31 cellular contexts compared by ENCODE assay signal in the genomic region with DNA sequence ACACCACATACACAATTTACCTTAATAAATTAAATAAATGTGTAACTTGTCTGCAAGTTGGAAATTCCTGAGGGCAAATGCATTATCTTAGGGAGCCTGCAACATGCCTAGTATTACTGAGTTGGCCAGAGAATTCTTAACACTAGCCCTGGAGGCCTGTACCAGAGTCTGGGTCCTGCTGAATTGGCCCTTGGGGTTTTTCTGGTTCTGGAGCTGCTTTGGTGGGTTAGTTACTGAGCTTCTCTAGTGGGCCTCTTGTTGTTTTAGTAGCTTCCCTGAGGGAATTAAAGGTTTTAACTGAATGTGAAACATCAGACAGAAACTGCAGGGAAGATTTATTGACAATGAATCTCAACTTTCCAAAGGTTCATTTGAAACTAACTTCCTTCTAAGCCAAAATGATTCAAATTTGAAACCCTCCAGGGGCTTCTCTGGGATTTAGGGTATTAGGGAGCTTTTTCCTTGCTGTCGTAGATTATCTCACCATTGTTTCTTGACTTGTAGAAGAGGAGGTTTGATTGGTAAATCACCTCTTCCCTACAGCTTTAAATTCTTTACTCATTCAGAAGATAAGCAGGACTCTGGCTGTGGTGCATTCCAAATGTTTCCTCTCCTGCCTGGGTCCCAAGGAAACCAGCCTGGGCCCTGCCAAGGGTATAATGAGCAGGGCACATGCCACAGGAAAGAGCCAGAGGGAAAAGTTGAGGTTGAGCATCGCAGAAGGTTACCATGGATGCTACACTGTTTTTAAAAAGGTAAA.
A peak's percentile ranks its signal among the peaks of the same experiment; 100 is the strongest.
DNase-seq lines count a peak whose midpoint lies in the region; ATAC-seq and TF ChIP-seq lines count a peak whose summit lies in the region.
"Had no signal": no experiment of that assay in that cellular context is flagged by ENCODE, and none has a peak within 500 bp of the region (broad histone marks: within the 10 kb centered on the region; RNA-seq: fewer than 3 reads in every experiment).

No MANE protein-coding gene starts in this region.

- WGBS in HUES64, result 88% methylated on average over 1 of the region's 2 CpGs
- WGBS in adrenal gland, 4 donors, result 86 to 95% (median 91%) methylated on average over 2 of the region's 2 CpGs

- no TSS peak for BruUV-seq in A673 (replicated peaks; lab: Mats Ljungman, UMichigan)

- POLR2A ChIA-PET in A673 (lab: Charles Lee; ENCODE audit: low non-redundant PET), result interaction anchor here (0.6 kb wide), 1 partner anchor 105 kb away, joined by 3 read pairs; no protein-coding TSS in a partner anchor

- TF ChIP-seq POLR2A in adrenal gland (IDR thresholded peaks at IDR 0.05), result no peak

- peak overlapping the region; percentile 92 for H3K27ac Mint-ChIP-seq in nephron progenitor cell
- H3K27ac Mint-ChIP-seq: activated naive CD8-positive, alpha-beta T cell treated with anti-CD3 and anti-CD28 coated beads, Interleukin-2, amount 10 ng/mL, durations not matched to agents 7 days and 5 days; CD4-positive, alpha-beta memory T cell; naive thymus-derived CD8-positive, alpha-beta T cell; T-helper 2 cell treated with Interferon-gamma antibody and Interleukin-4, amounts not matched to agents 5 μg/mL and 100 μg/mL, for 36 hours had no signal

- H3K4me3 Mint-ChIP-seq in nephron progenitor cell, result no peak overlapping the region
- H3K4me3 Mint-ChIP-seq: activated naive CD8-positive, alpha-beta T cell treated with anti-CD3 and anti-CD28 coated beads, Interleukin-2, amount 10 ng/mL, durations not matched to agents 7 days and 5 days; CD4-positive, alpha-beta memory T cell; naive thymus-derived CD8-positive, alpha-beta T cell; T-helper 2 cell treated with Interferon-gamma antibody and Interleukin-4, amounts not matched to agents 5 μg/mL and 100 μg/mL, for 36 hours had no signal

- H3K9ac ChIP-seq in HUES64 (ENCODE audit: low read depth, low read length), result no peak overlapping the region

- H3K27me3 ChIP-seq in A673 (replicated peaks; ENCODE audit: insufficient read depth, low read depth, low read length, poor library complexity) (no peaks in the 10 kb centered on the region), HUES64 (ENCODE audit: insufficient read depth, low read length) (no peaks in the 10 kb centered on the region), adrenal gland (no peaks in the 10 kb centered on the region)
- H3K27me3 ChIP-seq: upper lobe of right lung had no signal

- H3K4me1 ChIP-seq in A673 (ENCODE audit: insufficient read depth, low read length, poor library complexity, severe bottlenecking) (peaks cover 17% of the 10 kb centered on the region), HUES64 (ENCODE audit: insufficient read depth, low read length) (peaks cover 7% of the 10 kb centered on the region; the same call in 1 of the 2 replicates), adrenal gland (replicated peaks in 1 of 2) (no peaks in the 10 kb centered on the region)
- H3K4me1 ChIP-seq: upper lobe of right lung had no signal

- H3K36me3 Mint-ChIP-seq in nephron progenitor cell (ENCODE audit: low read depth), result no peaks in the 10 kb centered on the region
- H3K36me3 Mint-ChIP-seq: activated naive CD8-positive, alpha-beta T cell treated with anti-CD3 and anti-CD28 coated beads, Interleukin-2, amount 10 ng/mL, durations not matched to agents 7 days and 5 days; CD4-positive, alpha-beta memory T cell; naive thymus-derived CD8-positive, alpha-beta T cell had no signal

- peaks cover 41% of the 10 kb centered on the region for H3K4me1 Mint-ChIP-seq in nephron progenitor cell
- H3K4me1 Mint-ChIP-seq: activated naive CD8-positive, alpha-beta T cell treated with anti-CD3 and anti-CD28 coated beads, Interleukin-2, amount 10 ng/mL, durations not matched to agents 7 days and 5 days; CD4-positive, alpha-beta memory T cell; naive thymus-derived CD8-positive, alpha-beta T cell had no signal

- H3K4me3 ChIP-seq in A673 (ENCODE audit: low read depth, low read length, poor library complexity, severe bottlenecking) (no peak overlapping the region), HUES64 (ENCODE audit: low read length) (no peak overlapping the region), adrenal gland (no peak overlapping the region)
- H3K4me3 ChIP-seq: coronary artery, upper lobe of right lung had no signal

- intact Hi-C loops in A673 (cut with micrococcal nuclease; ENCODE audit: unreplicated experiment), result no loop called here
- intact Hi-C loops in adrenal gland (cut with DNase I), result no loop called here

- TF ChIP-seq CTCF in A673 (conservative IDR thresholded peaks at IDR 0.05; ENCODE audit: low read depth, low read length), result no peak
- no peak for TF ChIP-seq CTCF in nephron progenitor cell (IDR thresholded peaks at IDR 0.05)
- no peak for TF ChIP-seq CTCF in adrenal gland (IDR thresholded peaks at IDR 0.05)

- H3K9me3 ChIP-seq in A673 (ENCODE audit: low read depth, low read length, poor library complexity, severe bottlenecking), result no peaks in the 10 kb centered on the region
- no peaks in the 10 kb centered on the region for H3K9me3 ChIP-seq in HUES64 (ENCODE audit: insufficient read depth, low read depth, low read length)
- no peaks in the 10 kb centered on the region for H3K9me3 ChIP-seq in adrenal gland (replicated peaks in 1 of 3)
- H3K9me3 ChIP-seq: upper lobe of right lung had no signal

- peak; percentile 54 for ATAC-seq in esophagus mucosa
- ATAC-seq in HG02642 (IDR thresholded peaks at IDR 0.05; ENCODE audit: poor library complexity, unreplicated experiment), result no peak
- ATAC-seq: naive thymus-derived CD8-positive, alpha-beta T cell; Panc1 had no signal

- H3K27me3 Mint-ChIP-seq in nephron progenitor cell (ENCODE audit: low read depth, poor library complexity), result peaks cover 5% of the 10 kb centered on the region
- H3K27me3 Mint-ChIP-seq: activated naive CD8-positive, alpha-beta T cell treated with anti-CD3 and anti-CD28 coated beads, Interleukin-2, amount 10 ng/mL, durations not matched to agents 7 days and 5 days had no signal

- peak; percentile 53 for DNase-seq in A673 (ENCODE audit: low spot score)
- DNase-seq in nephron progenitor cell, result peak; percentile 10
- DNase-seq in activated effector memory CD4-positive, alpha-beta T cell treated with Interleukin-2 at 50 U/mL for 16 hours, result no peak
- DNase-seq in adrenal gland, result no peak
- no peak for DNase-seq in NCI-H526 (lab: John Stamatoyannopoulos, UW)
- DNase-seq: activated CD4-positive, alpha-beta T cell treated with anti-CD3 and anti-CD28 coated beads for 48 hours; activated effector memory CD4-positive, alpha-beta T cell treated with anti-CD3 and anti-CD28 coated beads, Interleukin-2, amount 50 U/mL, for 16 hours; activated naive CD8-positive, alpha-beta T cell treated with anti-CD3 and anti-CD28 coated beads, Interleukin-2, amount 10 ng/mL, durations not matched to agents 7 days and 5 days; caudate nucleus; CD4-positive, alpha-beta memory T cell; effector memory CD4-positive, alpha-beta T cell; foreskin fibroblast; GOT3; head of caudate nucleus; kidney; MV-4-11; naive thymus-derived CD8-positive, alpha-beta T cell; NCI-H1436 treated with DMSO at 0.1 percent for 48 hours; NCI-H2081 treated with DMSO at 0.1 percent for 48 hours; NCI-H748 treated with DMSO at 0.1 percent for 48 hours; SHP77 treated with DMSO at 0.1 percent for 48 hours; stimulated activated naive CD4-positive, alpha-beta T cell; upper lobe of right lung had no signal

- H3K9me3 Mint-ChIP-seq in nephron progenitor cell, result no peaks in the 10 kb centered on the region
- H3K9me3 Mint-ChIP-seq: activated naive CD8-positive, alpha-beta T cell treated with anti-CD3 and anti-CD28 coated beads, Interleukin-2, amount 10 ng/mL, durations not matched to agents 7 days and 5 days; naive thymus-derived CD8-positive, alpha-beta T cell; T-helper 2 cell treated with Interferon-gamma antibody and Interleukin-4, amounts not matched to agents 5 μg/mL and 100 μg/mL, for 36 hours had no signal

- H3K36me3 ChIP-seq in A673 (ENCODE audit: insufficient read depth, low read length, poor library complexity, severe bottlenecking) (no peaks in the 10 kb centered on the region), HUES64 (ENCODE audit: insufficient read depth, low read length) (no peaks in the 10 kb centered on the region), adrenal gland (replicated peaks in 1 of 2) (no peaks in the 10 kb centered on the region)
- H3K36me3 ChIP-seq: upper lobe of right lung had no signal

- CTCF ChIA-PET in A673 (lab: Charles Lee), result no interaction called here

- H3K27ac ChIP-seq in A673 (ENCODE audit: low read depth, low read length, poor library complexity, severe bottlenecking), result peak overlapping the region; percentile 16
- H3K27ac ChIP-seq in HUES64 (ENCODE audit: low read depth, low read length), result peak overlapping the region; percentile 65; the same call in 1 of the 2 replicates
- no peak overlapping the region for H3K27ac ChIP-seq in adrenal gland
- H3K27ac ChIP-seq: coronary artery, HL-60, upper lobe of right lung, VCaP had no signal

Comparison
In these comparisons a context has a peak if more than half of its experiments do, and no peak if none do; other contexts are left out.
1. DNase-seq: peak in A673 (single experiment) and nephron progenitor cell (single experiment); none in activated effector memory CD4-positive, alpha-beta T cell treated with Interleukin-2 at 50 U/mL for 16 hours (single experiment), adrenal gland (0 of 7) and NCI-H526 (0 of 2).
2. H3K27ac ChIP-seq: peak in A673 (single experiment) and HUES64 (single experiment); none in adrenal gland (0 of 5).